ENCODE assay signal across 8 cellular contexts in genomic region chr19:7522072-7522922, GRCh38. TPM values are rescaled to one million over a fixed set of nuclear protein-coding genes. Genes with fewer than 3 reads are reported as not detected.
DNase-seq lines count a peak whose midpoint lies in the region; ATAC-seq and TF ChIP-seq lines count a peak whose summit lies in the region.

TSS of gene MCOLN1 (plus strand) at chr19:7522624. CDS start at chr19:7522751, 127 bp downstream.

- H3K4me1 Mint-ChIP-seq in activated naive CD8-positive, alpha-beta T cell treated with anti-CD3 and anti-CD28 coated beads for 36 hours = peaks cover 7% of the 10 kb centered on the region

- peak within 1 kb of the TSS; percentile 87 for H3K4me3 ChIP-seq in GM08714 (ENCODE audit: low read length)
- peak within 1 kb of the TSS; percentile 85 for H3K4me3 ChIP-seq in SU-DHL-6 (ENCODE audit: insufficient read depth, low read length, poor library complexity, severe bottlenecking)
- peak within 1 kb of the TSS; percentile 86 for H3K4me3 ChIP-seq in parathyroid adenoma (ENCODE audit: low read depth, low read length)
- peak within 1 kb of the TSS; percentile 77 to 83 for H3K4me3 ChIP-seq in tibial artery

- no peaks in the 10 kb centered on the region for H3F3A ChIP-seq in SU-DHL-6 (ENCODE audit: insufficient read depth)

- H3K9me3 ChIP-seq in SU-DHL-6 (ENCODE audit: insufficient read depth, low read length) (no peaks in the 10 kb centered on the region), parathyroid adenoma (ENCODE audit: control insufficient read depth, low read length) (no peaks in the 10 kb centered on the region), tibial artery (no peaks in the 10 kb centered on the region)

- peaks cover 8% of the 10 kb centered on the region for H3K36me3 Mint-ChIP-seq in activated naive CD8-positive, alpha-beta T cell treated with anti-CD3 and anti-CD28 coated beads for 36 hours

- H3K27me3 Mint-ChIP-seq in activated naive CD8-positive, alpha-beta T cell treated with anti-CD3 and anti-CD28 coated beads for 36 hours = no peaks in the 10 kb centered on the region

- H3K79me2 ChIP-seq in SU-DHL-6 (ENCODE audit: insufficient read depth, low read length) (no peaks in the 10 kb centered on the region), parathyroid adenoma (peaks cover 2% of the 10 kb centered on the region)

- H3K4me3 Mint-ChIP-seq in activated naive CD8-positive, alpha-beta T cell treated with anti-CD3 and anti-CD28 coated beads for 36 hours = peak within 1 kb of the TSS; percentile 76

- H3K36me3 ChIP-seq in SU-DHL-6 (ENCODE audit: low read length) (no peaks in the 10 kb centered on the region), parathyroid adenoma (ENCODE audit: control insufficient read depth, insufficient read depth, low read length) (no peaks in the 10 kb centered on the region), tibial artery (peaks cover 19 to 53% (median 34%) of the 10 kb centered on the region in 3 donors)

- H3K9ac ChIP-seq in SU-DHL-6 (ENCODE audit: low read length) (peak within 1 kb of the TSS; percentile 77), parathyroid adenoma (no peak within 1 kb of the TSS)

- peak; percentile 84 for ATAC-seq in HG02623 (IDR thresholded peaks at IDR 0.05; ENCODE audit: unreplicated experiment)

- peak within 1 kb of the TSS; percentile 78 for H2AFZ ChIP-seq in SU-DHL-6 (ENCODE audit: low read depth, low read length, severe bottlenecking)
- H2AFZ ChIP-seq in parathyroid adenoma = peak within 1 kb of the TSS; percentile 80

- no peaks in the 10 kb centered on the region for H4K20me1 ChIP-seq in SU-DHL-6 (ENCODE audit: low read depth, low read length)

- TF ChIP-seq CTCF in SU-DHL-6 (IDR thresholded peaks at IDR 0.05; ENCODE audit: insufficient read depth, low read length, poor library complexity, severe bottlenecking) (no peak), parathyroid adenoma (IDR thresholded peaks at IDR 0.05) (no peak), tibial artery (IDR thresholded peaks at IDR 0.05) (peak in 1 of 2 experiments; percentile 28)

- H3K4me2 ChIP-seq in SU-DHL-6 (ENCODE audit: low read depth, low read length, poor library complexity, severe bottlenecking) = peak within 1 kb of the TSS; percentile 93
- peak within 1 kb of the TSS; percentile 95 for H3K4me2 ChIP-seq in parathyroid adenoma (ENCODE audit: low read length)

- intact Hi-C loops in head of caudate nucleus (cut with DNase I) (loop anchor here (5.0 to 10.0 kb wide), 3 partner anchors 35 to 167 kb away; partner anchors contain the start of gene PEX11G), tibial artery (cut with DNase I; ENCODE audit: low total_unique reads) (no loop called here)

- no peaks in the 10 kb centered on the region for H3K27me3 ChIP-seq in SU-DHL-6 (ENCODE audit: low read length)
- H3K27me3 ChIP-seq in parathyroid adenoma (ENCODE audit: control insufficient read depth, insufficient read depth, low read length) = no peaks in the 10 kb centered on the region
- no peaks in the 10 kb centered on the region for H3K27me3 ChIP-seq in tibial artery

- peak within 1 kb of the TSS; percentile 55 for H3K27ac Mint-ChIP-seq in activated naive CD8-positive, alpha-beta T cell treated with anti-CD3 and anti-CD28 coated beads for 36 hours

- peak; percentile 96 for DNase-seq in NCI-H1105 treated with DMSO at 0.1 percent for 48 hours (lab: John Stamatoyannopoulos, UW)
- peak; percentile 100 for DNase-seq in activated naive CD8-positive, alpha-beta T cell treated with anti-CD3 and anti-CD28 coated beads for 36 hours
- DNase-seq in head of caudate nucleus = peak; percentile 95 to 100 (median 99)
- DNase-seq in tibial artery = peak; percentile 99 to 100

- H3K4me1 ChIP-seq in parathyroid adenoma (peaks cover 10% of the 10 kb centered on the region), tibial artery (peaks cover 0 to 42% (median 27%) of the 10 kb centered on the region in 4 donors)

- no peaks in the 10 kb centered on the region for H3K9me2 ChIP-seq in SU-DHL-6 (replicated peaks; ENCODE audit: insufficient read depth, low read length)

- H3K27ac ChIP-seq in SU-DHL-6 (ENCODE audit: low read depth, low read length) (no peak within 1 kb of the TSS), parathyroid adenoma (peak within 1 kb of the TSS; percentile 43), tibial artery (peak within 1 kb of the TSS; percentile 71 to 74)

- H3K9me3 Mint-ChIP-seq in activated naive CD8-positive, alpha-beta T cell treated with anti-CD3 and anti-CD28 coated beads for 36 hours = no peaks in the 10 kb centered on the region

RNA-seq across cellular contexts. Expression of gene MCOLN1, which starts in this region (rescaled TPM):
- total RNA-seq in activated naive CD8-positive, alpha-beta T cell treated with anti-CD3 and anti-CD28 coated beads for 36 hours = 10 to 100 TPM; 12.3 to 12.4 TPM
